ENCODE assay signal across 1 cellular context in the genomic region with DNA sequence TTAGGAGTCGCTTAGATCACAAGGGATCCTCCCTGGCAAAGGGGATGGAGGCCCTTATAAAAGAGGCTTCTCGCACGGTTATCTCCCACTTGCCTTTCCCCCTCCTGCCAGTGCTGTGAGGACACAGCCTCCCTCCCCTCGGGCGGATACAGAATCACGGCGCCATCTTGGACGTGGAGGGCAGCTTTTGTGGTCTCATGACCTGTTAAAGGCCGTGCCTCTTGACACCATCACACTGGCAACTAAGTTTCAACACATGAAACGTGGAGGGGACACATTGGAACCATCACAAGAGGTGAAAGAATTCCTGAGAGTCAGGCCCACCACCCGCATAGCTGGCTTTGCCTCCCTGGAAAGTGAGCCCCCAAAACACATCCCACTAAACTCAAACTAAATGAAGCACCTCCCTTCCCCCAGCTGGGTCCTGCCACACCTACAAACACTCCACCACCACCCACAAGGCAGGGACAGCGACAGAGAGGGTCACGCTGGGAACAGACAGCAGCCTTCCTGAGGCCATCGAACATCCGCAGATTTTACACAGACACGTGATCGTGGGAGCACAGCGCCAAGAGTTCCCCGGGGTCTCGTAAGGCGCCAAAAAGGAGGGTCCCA.
TF ChIP-seq lines count a peak whose summit lies in the region.

No MANE protein-coding gene starts in this region.

TF ChIP-seq in H1, 55 proteins besides CTCF, POLR2A, EP300 and RAD21:
- TF ChIP-seq POU5F1 (IDR thresholded peaks at IDR 0.05; ENCODE audit: low read depth, low read length), result no peak
TF ChIP-seq in H1: peak in this region for 0.
